18 cellular contexts compared by ENCODE assay signal in the genomic region with DNA sequence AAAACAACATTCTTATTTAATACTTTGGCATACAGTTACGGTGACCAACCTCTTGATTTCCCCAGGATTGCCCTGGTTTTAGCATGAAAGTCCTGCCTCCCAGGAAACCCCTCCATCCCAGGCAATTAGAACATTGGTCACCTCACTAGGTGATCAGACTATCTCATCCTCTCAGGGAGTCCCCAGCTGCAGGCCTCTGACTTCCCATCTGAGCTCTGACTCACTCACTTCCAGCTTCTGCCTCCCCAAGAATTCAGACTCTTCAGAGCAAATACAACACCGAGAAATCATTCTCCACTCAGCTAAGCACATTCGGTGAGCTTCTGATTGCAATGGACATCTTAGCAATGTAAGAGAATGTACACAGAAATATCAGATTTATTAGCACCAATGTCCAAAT.
DNase-seq lines count a peak whose midpoint lies in the region; ATAC-seq, FAIRE-seq and TF ChIP-seq lines count a peak whose summit lies in the region.
"Had no signal": no experiment of that assay in that cellular context is flagged by ENCODE, and none has a peak within 500 bp of the region (broad histone marks: within the 10 kb centered on the region; RNA-seq: fewer than 3 reads in every experiment).

No MANE protein-coding gene starts in this region.

- no peak overlapping the region for H3K4me3 ChIP-seq in AG10803 (ENCODE audit: low read length)
- no peak overlapping the region for H3K4me3 ChIP-seq in bronchial epithelial cell (ENCODE audit: low read depth, low read length)
- H3K4me3 ChIP-seq in mesodermal cell (ENCODE audit: extremely low read depth, insufficient read depth, low read length, poor library complexity, severe bottlenecking) = no peak overlapping the region
- no peak overlapping the region for H3K4me3 ChIP-seq in tibial artery
- no peak overlapping the region for H3K4me3 ChIP-seq in kidney (ENCODE audit: low read length in 2 of 2)
- H3K4me3 ChIP-seq: psoas muscle, uterus had no signal

- H3K4me1 ChIP-seq in mesodermal cell (ENCODE audit: control insufficient read depth, insufficient read depth, low read length, poor library complexity, severe bottlenecking) (peaks cover 9% of the 10 kb centered on the region), tibial artery (no peaks in the 10 kb centered on the region), kidney (ENCODE audit: control insufficient read depth in 1 of 2, insufficient read depth in 1 of 2, low read depth in 1 of 2, low read length in 2 of 2) (peaks cover 0 to 5% of the 10 kb centered on the region in 2 donors)
- H3K4me1 ChIP-seq: uterus had no signal

- H3K36me3 ChIP-seq in bronchial epithelial cell (ENCODE audit: control insufficient read depth, insufficient read depth, low read length) (no peaks in the 10 kb centered on the region), mesodermal cell (ENCODE audit: control insufficient read depth, insufficient read depth, low read length) (no peaks in the 10 kb centered on the region), tibial artery (no peaks in the 10 kb centered on the region), kidney (ENCODE audit: control insufficient read depth in 1 of 2, insufficient read depth in 2 of 2, low read length in 2 of 2) (no peaks in the 10 kb centered on the region)
- H3K36me3 ChIP-seq: uterus had no signal

- no peak overlapping the region for H3K9ac ChIP-seq in kidney (ENCODE audit: low read length in 2 of 2)

- DNase-seq in AG10803 (ENCODE audit: low read depth) (peak; percentile 55), HT1080 (ENCODE audit: low read depth) (peak; percentile 76), bronchial epithelial cell (ENCODE audit: low read depth) (peak; percentile 60), NCI-H446 treated with DMSO at 0.1 percent for 48 hours (lab: John Stamatoyannopoulos, UW) (no peak), tibial artery (no peak), kidney (no peak)
- DNase-seq: activated T-cell treated with anti-CD3 and anti-CD28 coated beads, Interleukin-2, amount 50 U/mL, for 24 hours; amygdala; effector CD4-positive, alpha-beta T cell; glutamatergic neuron; NCI-H1105 treated with DMSO at 0.1 percent for 48 hours; NCI-H2227 treated with DMSO at 0.1 percent for 48 hours; psoas muscle; stimulated activated CD4-positive, alpha-beta T cell treated with anti-CD3 and anti-CD28 coated beads, Interleukin-2, amount 100 ng/mL, for 48 hours; uterus had no signal

- H3K9me3 ChIP-seq in mesodermal cell (ENCODE audit: control insufficient read depth, low read length) = no peaks in the 10 kb centered on the region
- H3K9me3 ChIP-seq in tibial artery = no peaks in the 10 kb centered on the region
- no peaks in the 10 kb centered on the region for H3K9me3 ChIP-seq in kidney (ENCODE audit: control insufficient read depth in 1 of 2, low read length in 2 of 2)
- H3K9me3 ChIP-seq: psoas muscle, uterus had no signal

- H3K27me3 ChIP-seq in bronchial epithelial cell (ENCODE audit: control insufficient read depth, insufficient read depth, low read length) (no peaks in the 10 kb centered on the region), tibial artery (peaks cover 0 to 12% of the 10 kb centered on the region in 2 donors)
- H3K27me3 ChIP-seq: uterus had no signal

- H3K27ac ChIP-seq in mesodermal cell (ENCODE audit: low read depth, low read length, severe bottlenecking) (peak overlapping the region; percentile 8), tibial artery (no peak overlapping the region), kidney (ENCODE audit: low read depth in 2 of 2, low read length in 2 of 2) (no peak overlapping the region)
- H3K27ac ChIP-seq: C4-2B, psoas muscle, uterus had no signal

- TF ChIP-seq CTCF in AG10803 (conservative IDR thresholded peaks at IDR 0.05; ENCODE audit: low read length) (no peak), bronchial epithelial cell (IDR thresholded peaks at IDR 0.05; ENCODE audit: insufficient read depth, low read length, severe bottlenecking) (no peak), tibial artery (IDR thresholded peaks at IDR 0.05) (no peak), kidney (IDR thresholded peaks at IDR 0.05; ENCODE audit: borderline replicate concordance, extremely low read depth, insufficient read depth) (no peak)

- WGBS in mesodermal cell (ENCODE audit: insufficient coverage in 2 of 2), 2 experiments = 100% methylated on average over 1 of the region's 3 CpGs

- intact Hi-C loops in tibial artery (cut with DNase I; ENCODE audit: low total_unique reads) (no loop called here), kidney (cut with DNase I) (no loop called here)

- FAIRE-seq in bronchial epithelial cell (lab: Jason Lieb, UNC) (no peak), kidney (lab: Jason Lieb, UNC) (no peak)

- no peak for ATAC-seq in GM18502 (IDR thresholded peaks at IDR 0.05; ENCODE audit: poor library complexity, unreplicated experiment)
- ATAC-seq: psoas muscle had no signal

Comparison
In these comparisons a context has a peak if more than half of its experiments do, and no peak if none do; other contexts are left out.
1. DNase-seq: peak in AG10803 (single experiment), HT1080 (single experiment) and bronchial epithelial cell (single experiment); none in NCI-H446 treated with DMSO at 0.1 percent for 48 hours (single experiment), tibial artery (0 of 2) and kidney (single experiment).